ENCODE assay signal across 2 cellular contexts in genomic region chr10:121708921-121709625, GRCh38.
TF ChIP-seq lines count a peak whose summit lies in the region.

No MANE protein-coding gene starts in this region.

TF ChIP-seq in SK-N-SH, 30 proteins besides CTCF, POLR2A, EP300 and RAD21 (continued from another document):
- TF ChIP-seq SMC3 (IDR thresholded peaks at IDR 0.05; ENCODE audit: low read depth, low read length), result no peak
- no peak for TF ChIP-seq TCF12 (IDR thresholded peaks at IDR 0.05)
- no peak for TF ChIP-seq MEF2A (IDR thresholded peaks at IDR 0.05; ENCODE audit: borderline replicate concordance, low read depth)
- no peak for TF ChIP-seq NRF1 (IDR thresholded peaks at IDR 0.05; ENCODE audit: low read depth, low read length)
- TF ChIP-seq ELF1 (IDR thresholded peaks at IDR 0.05), result no peak
- TF ChIP-seq FOSL2 (IDR thresholded peaks at IDR 0.05; ENCODE audit: borderline replicate concordance, low read depth), result no peak
- no peak for TF ChIP-seq RFX5 (IDR thresholded peaks at IDR 0.05; ENCODE audit: low read length)
- TF ChIP-seq RCOR1 (IDR thresholded peaks at IDR 0.05; ENCODE audit: low read length), result no peak
- TF ChIP-seq MAX (IDR thresholded peaks at IDR 0.05; ENCODE audit: low read depth), result no peak
- TF ChIP-seq USF1 (IDR thresholded peaks at IDR 0.05; ENCODE audit: borderline replicate concordance, low read depth), result no peak
- no peak for TF ChIP-seq GATA2 (CRISPR knock-in tag; IDR thresholded peaks at IDR 0.05)
- no peak for TF ChIP-seq JUND (IDR thresholded peaks at IDR 0.05)

TF ChIP-seq in SK-N-SH treated with all-trans-retinoic acid at 6 μM for 48 hours, 23 proteins besides CTCF, POLR2A, EP300 and RAD21 (continued from another document):
- no peak for TF ChIP-seq PATZ1 (CRISPR knock-in tag; IDR thresholded peaks at IDR 0.05; ENCODE audit: borderline replicate concordance)
- TF ChIP-seq ZC3H10 (CRISPR knock-in tag; IDR thresholded peaks at IDR 0.05), result no peak
